Comparison of ENCODE assay signal across 8 cellular contexts in genomic region chr10:110901954-110902819, GRCh38. TPM values are rescaled to one million over a fixed set of nuclear protein-coding genes. Genes with fewer than 3 reads are reported as not detected.
DNase-seq lines count a peak whose midpoint lies in the region; ATAC-seq and TF ChIP-seq lines count a peak whose summit lies in the region.

No MANE protein-coding gene starts in this region.

- no peak overlapping the region for H3K4me3 ChIP-seq in SK-N-SH (ENCODE audit: low read depth in 2 of 2, low read length in 1 of 2)
- H3K4me3 ChIP-seq in RWPE2 (ENCODE audit: severe bottlenecking), result no peak overlapping the region
- H3K4me3 ChIP-seq in esophagus (ENCODE audit: low read depth in 1 of 2, low read length in 2 of 2), result no peak overlapping the region

- no peaks in the 10 kb centered on the region for H3K9me3 ChIP-seq in SK-N-SH
- H3K9me3 ChIP-seq in RWPE2 (ENCODE audit: severe bottlenecking), result no peaks in the 10 kb centered on the region
- H3K9me3 ChIP-seq in esophagus (ENCODE audit: control insufficient read depth in 2 of 2, insufficient read depth in 1 of 2, low read depth in 1 of 2, low read length in 1 of 2), result no peaks in the 10 kb centered on the region

- no peak for TF ChIP-seq CTCF in SK-N-SH (IDR thresholded peaks at IDR 0.05)
- TF ChIP-seq CTCF in RWPE2 (IDR thresholded peaks at IDR 0.05; ENCODE audit: poor library complexity, severe bottlenecking), result no peak

- no peak overlapping the region for H2AFZ ChIP-seq in SK-N-SH (ENCODE audit: low read depth)

- H3K27me3 ChIP-seq in SK-N-SH (ENCODE audit: insufficient read depth) (no peaks in the 10 kb centered on the region), RWPE2 (ENCODE audit: insufficient read depth, poor library complexity, severe bottlenecking) (no peaks in the 10 kb centered on the region), esophagus (ENCODE audit: control insufficient read depth in 1 of 2, insufficient read depth in 2 of 2, low read length in 2 of 2) (no peaks in the 10 kb centered on the region)

- no peaks in the 10 kb centered on the region for H3K9me2 ChIP-seq in SK-N-SH

- H3K4me1 ChIP-seq in SK-N-SH (ENCODE audit: control insufficient read depth in 1 of 2, insufficient read depth in 2 of 2, low read depth in 1 of 2, low read length in 1 of 2) (peaks cover 5 to 9% of the 10 kb centered on the region in 2 experiments; a peak in 3 of 4 replicates), RWPE2 (ENCODE audit: insufficient read depth, poor library complexity, severe bottlenecking) (peaks cover 28% of the 10 kb centered on the region), esophagus (ENCODE audit: control insufficient read depth in 2 of 2, insufficient read depth in 2 of 2, low read length in 1 of 2) (no peaks in the 10 kb centered on the region)

- TF ChIP-seq RAD21 in SK-N-SH (IDR thresholded peaks at IDR 0.05; ENCODE audit: low read length), result no peak

- H4K20me1 ChIP-seq in SK-N-SH (ENCODE audit: insufficient read depth), result no peaks in the 10 kb centered on the region

- no peak overlapping the region for H3K4me2 ChIP-seq in SK-N-SH

- DNase-seq in SK-N-SH (no peak), RWPE2 (ENCODE audit: low spot score) (no peak), ureter (ENCODE audit: low spot score) (no peak), HuH-7.5 (ENCODE audit: low spot score) (no peak)
- peak; percentile 44 for DNase-seq in stimulated activated CD4-positive, alpha-beta T cell treated with anti-CD3 and anti-CD28 coated beads, Interleukin-2, amount 100 ng/mL, for 4 hours (ENCODE audit: low read depth)

- H3F3A ChIP-seq in SK-N-SH (replicated peaks; ENCODE audit: insufficient read depth), result peaks cover 3% of the 10 kb centered on the region

- no peak overlapping the region for H3K9ac ChIP-seq in SK-N-SH

- H3K27ac ChIP-seq in SK-N-SH (ENCODE audit: low read depth in 2 of 2, low read length in 1 of 2), result no peak overlapping the region; a peak in 1 of 4 replicates
- H3K27ac ChIP-seq in RWPE2 (ENCODE audit: poor library complexity, severe bottlenecking), result peak overlapping the region; percentile 66
- H3K27ac ChIP-seq in esophagus (ENCODE audit: low read depth in 2 of 2, low read length in 1 of 2), result peak overlapping the region; percentile 6 to 15

- POLR2A ChIA-PET in SK-N-SH (lab: Yijun Ruan, JAX), result interaction anchor here (0.6 kb wide), 1 partner anchor 152 kb away, joined by 3 read pairs; no protein-coding TSS in a partner anchor

- H3K36me3 ChIP-seq in SK-N-SH (replicated peaks in 1 of 2; ENCODE audit: control insufficient read depth in 1 of 2, insufficient read depth in 2 of 2, low read length in 1 of 2), result peaks cover 40 to 48% of the 10 kb centered on the region in 2 experiments
- peaks cover 48% of the 10 kb centered on the region for H3K36me3 ChIP-seq in RWPE2 (ENCODE audit: low read depth)
- peaks cover 1 to 2% of the 10 kb centered on the region in 2 donors for H3K36me3 ChIP-seq in esophagus (ENCODE audit: control insufficient read depth in 2 of 2, insufficient read depth in 2 of 2, low read length in 1 of 2)

- no peaks in the 10 kb centered on the region for H3K79me2 ChIP-seq in SK-N-SH (ENCODE audit: insufficient read depth)

- CTCF ChIA-PET in SK-N-SH (lab: Yijun Ruan, JAX), result interaction anchor here (0.8 to 3.3 kb wide), 7 partner anchors 9 to 301 kb away, joined by 3 to 20 read pairs (median 4); no protein-coding TSS in a partner anchor

- ATAC-seq in SK-N-SH treated with all-trans-retinoic acid at 6 μM for 48 hours (peak; percentile 38), RWPE2 (ENCODE audit: low read depth) (peak; percentile 92), HG02970 (IDR thresholded peaks at IDR 0.05; ENCODE audit: low FRiP score, unreplicated experiment) (no peak)

- WGBS in SK-N-SH (ENCODE audit: low lambda C conversion rate), result 86% methylated on average over 7 of the region's 7 CpGs
- 53 to 62% methylated on average over 7 of the region's 7 CpGs for WGBS in esophagus, 2 donors

- TF ChIP-seq EP300 in SK-N-SH (IDR thresholded peaks at IDR 0.05; ENCODE audit: borderline replicate concordance in 1 of 2, low read depth in 1 of 2, low read length in 1 of 2), result no peak

TF ChIP-seq in SK-N-SH treated with all-trans-retinoic acid at 6 μM for 48 hours, 23 proteins besides CTCF, POLR2A, EP300 and RAD21:
- TF ChIP-seq ZNF565 (CRISPR knock-in tag; conservative IDR thresholded peaks at IDR 0.05; ENCODE audit: low read depth) (no peak), BACH2 (CRISPR knock-in tag; IDR thresholded peaks at IDR 0.05; ENCODE audit: borderline replicate concordance) (no peak), ARNTL (CRISPR knock-in tag; IDR thresholded peaks at IDR 0.05; ENCODE audit: borderline replicate concordance, low read depth) (no peak), CREB5 (CRISPR knock-in tag; IDR thresholded peaks at IDR 0.05; ENCODE audit: low read depth) (no peak), RARB (CRISPR knock-in tag; IDR thresholded peaks at IDR 0.05) (no peak), SNAI2 (CRISPR knock-in tag; IDR thresholded peaks at IDR 0.05) (no peak), ISL1 (CRISPR knock-in tag; IDR thresholded peaks at IDR 0.05) (peak; percentile 39; the same call in 1 of the 2 replicates)

TF ChIP-seq in SK-N-SH, 30 proteins besides CTCF, POLR2A, EP300 and RAD21:
- TF ChIP-seq FOSL2 (IDR thresholded peaks at IDR 0.05; ENCODE audit: borderline replicate concordance, low read depth) (no peak), USF1 (IDR thresholded peaks at IDR 0.05; ENCODE audit: borderline replicate concordance, low read depth) (no peak), ELF1 (IDR thresholded peaks at IDR 0.05) (no peak), PBX3 (IDR thresholded peaks at IDR 0.05) (no peak), GABPA (IDR thresholded peaks at IDR 0.05; ENCODE audit: low read depth) (no peak), GATA2 (CRISPR knock-in tag; IDR thresholded peaks at IDR 0.05) (no peak), NRF1 (IDR thresholded peaks at IDR 0.05; ENCODE audit: low read depth, low read length) (no peak), JUND (IDR thresholded peaks at IDR 0.05) (no peak), FOXM1 (IDR thresholded peaks at IDR 0.05; ENCODE audit: low read depth) (no peak), SMC3 (IDR thresholded peaks at IDR 0.05; ENCODE audit: low read depth, low read length) (no peak), CHD2 (IDR thresholded peaks at IDR 0.05; ENCODE audit: low read length, partially characterized antibody) (no peak), YY1 (IDR thresholded peaks at IDR 0.05; ENCODE audit: low read depth) (no peak), FOXJ3 (CRISPR knock-in tag; IDR thresholded peaks at IDR 0.05) (no peak), MAX (IDR thresholded peaks at IDR 0.05; ENCODE audit: low read depth) (no peak), RCOR1 (IDR thresholded peaks at IDR 0.05; ENCODE audit: low read length) (no peak)

RNA-seq across cellular contexts. Expression of gene BBIP1, which starts 16.8 kb away (rescaled TPM):
- polyA plus RNA-seq in SK-N-SH (2012; rRNA removed) (16.2 and 21.9 TPM in 2 replicates), esophagus (10 to 100 TPM; 10.9 to 14.7 TPM)
- 27.8 and 39.7 TPM in 2 replicates for polyA plus RNA-seq in SK-N-SH (2012; cell fraction: cytosol; rRNA removed)
- polyA plus RNA-seq in SK-N-SH (2012; cell fraction: nucleus; rRNA removed), result 10.9 and 26.4 TPM in 2 replicates
- total RNA-seq in ureter, result 42.4 TPM

RNA-seq across cellular contexts. Expression of gene SHOC2, which starts 17.2 kb away (rescaled TPM):
- polyA plus RNA-seq in SK-N-SH (2012; rRNA removed) (6.9 and 10.6 TPM in 2 replicates), esophagus (10 to 100 TPM; 15.3 to 16.6 TPM)
- 13.4 and 15.9 TPM in 2 replicates for polyA plus RNA-seq in SK-N-SH (2012; cell fraction: cytosol; rRNA removed)
- 3.3 and 7.3 TPM in 2 replicates for polyA plus RNA-seq in SK-N-SH (2012; cell fraction: nucleus; rRNA removed)
- 68.3 TPM for total RNA-seq in ureter

RNA-seq across cellular contexts. Expression of gene PDCD4, which starts 30.5 kb away (rescaled TPM):
- 23.3 and 31.1 TPM in 2 replicates for polyA plus RNA-seq in SK-N-SH (2012; rRNA removed)
- 33.5 and 54.6 TPM in 2 replicates for polyA plus RNA-seq in SK-N-SH (2012; cell fraction: cytosol; rRNA removed)
- polyA plus RNA-seq in SK-N-SH (2012; cell fraction: nucleus; rRNA removed), result 6.9 and 18.3 TPM in 2 replicates
- 100 to 1,000 TPM; 116 to 203 TPM for polyA plus RNA-seq in esophagus
- total RNA-seq in ureter, result 114 TPM

Comparison
In these comparisons a context has a peak if more than half of its experiments do, and no peak if none do; other contexts are left out.
1. H3K27ac ChIP-seq: peak in RWPE2 (single experiment) and esophagus (2 of 2); none in SK-N-SH (0 of 2).